9 cellular contexts compared by ENCODE assay signal in the genomic region with DNA sequence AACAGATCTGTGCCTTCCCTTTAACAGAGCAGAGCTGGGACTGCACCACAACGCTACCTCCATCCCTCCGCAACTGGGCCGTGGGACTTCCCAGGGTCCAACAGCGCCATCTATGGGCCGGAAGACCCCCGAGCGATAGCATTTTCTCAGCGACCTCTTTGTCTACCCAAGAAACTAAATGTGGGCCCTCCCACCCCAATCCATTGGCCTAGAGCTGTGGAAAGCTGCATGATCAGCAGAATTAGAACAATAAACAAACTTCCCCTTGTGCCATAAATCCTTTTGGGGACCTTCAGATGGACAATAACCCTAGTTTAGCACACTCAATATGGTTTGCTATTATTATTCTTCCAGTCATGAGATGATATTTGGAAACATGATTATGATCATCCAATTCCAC.
DNase-seq lines count a peak whose midpoint lies in the region; ATAC-seq and TF ChIP-seq lines count a peak whose summit lies in the region.
"Had no signal": no experiment of that assay in that cellular context is flagged by ENCODE, and none has a peak within 500 bp of the region (broad histone marks: within the 10 kb centered on the region; RNA-seq: fewer than 3 reads in every experiment).

No MANE protein-coding gene starts in this region.

- no peak overlapping the region for H3K27ac Mint-ChIP-seq in Caco-2 (ENCODE audit: unreplicated experiment)
- H3K27ac Mint-ChIP-seq in activated CD4-positive, alpha-beta T cell treated with anti-CD3 and anti-CD28 coated beads, Interleukin-2, amount 10 ng/mL, durations not matched to agents 7 days and 5 days, result no peak overlapping the region

- H3K9me3 ChIP-seq in Caco-2 (no peaks in the 10 kb centered on the region), MM.1S (replicated peaks; ENCODE audit: insufficient read depth, low read length) (no peaks in the 10 kb centered on the region)

- CTCF ChIA-PET in Caco-2 (lab: Charles Lee), result interaction anchor here (0.6 to 1.2 kb wide), 3 partner anchors 11 to 307 kb away, joined by 3 read pairs; no protein-coding TSS in a partner anchor
- CTCF ChIA-PET in activated CD4-positive, alpha-beta T cell treated with anti-CD3 and anti-CD28 coated beads, Interleukin-2, amount 10 ng/mL, durations not matched to agents 7 days and 5 days (lab: Charles Lee), result no interaction called here

- peaks cover 17% of the 10 kb centered on the region for H3K27me3 Mint-ChIP-seq in Caco-2 (ENCODE audit: insufficient read depth, unreplicated experiment)
- peaks cover 4% of the 10 kb centered on the region for H3K27me3 Mint-ChIP-seq in activated CD4-positive, alpha-beta T cell treated with anti-CD3 and anti-CD28 coated beads, Interleukin-2, amount 10 ng/mL, durations not matched to agents 7 days and 5 days

- H3K36me3 ChIP-seq in Caco-2 (ENCODE audit: control insufficient read depth, insufficient read depth, low read length) (no peaks in the 10 kb centered on the region), MM.1S (replicated peaks; ENCODE audit: insufficient read depth, low read length) (no peaks in the 10 kb centered on the region)

- TF ChIP-seq CTCF in Caco-2 (IDR thresholded peaks at IDR 0.05; ENCODE audit: insufficient read depth in 1 of 2, low read depth in 1 of 2, low read length in 1 of 2, severe bottlenecking in 1 of 2, unreplicated experiment in 1 of 2) (peak; percentile 66 to 68), MM.1S (IDR thresholded peaks at IDR 0.05; ENCODE audit: low read length) (peak; percentile 75), foreskin fibroblast (IDR thresholded peaks at IDR 0.05; ENCODE audit: low read depth, low read length) (peak; percentile 42)

- H3F3A ChIP-seq in MM.1S (ENCODE audit: insufficient read depth, low read length), result no peaks in the 10 kb centered on the region

- POLR2A ChIA-PET in Caco-2 (lab: Charles Lee), result no interaction called here
- POLR2A ChIA-PET in activated CD4-positive, alpha-beta T cell treated with anti-CD3 and anti-CD28 coated beads, Interleukin-2, amount 10 ng/mL, durations not matched to agents 7 days and 5 days (lab: Charles Lee), result no interaction called here

- H3K9me3 Mint-ChIP-seq in Caco-2 (ENCODE audit: unreplicated experiment), result no peaks in the 10 kb centered on the region
- no peaks in the 10 kb centered on the region for H3K9me3 Mint-ChIP-seq in activated CD4-positive, alpha-beta T cell treated with anti-CD3 and anti-CD28 coated beads, Interleukin-2, amount 10 ng/mL, durations not matched to agents 7 days and 5 days

- no peak overlapping the region for H3K27ac ChIP-seq in MM.1S (ENCODE audit: low read length)
- H3K27ac ChIP-seq: SK-N-MC had no signal

- H3K4me1 ChIP-seq in Caco-2, result no peaks in the 10 kb centered on the region
- H3K4me1 ChIP-seq in MM.1S (ENCODE audit: low read length), result no peaks in the 10 kb centered on the region

- no peaks in the 10 kb centered on the region for H3K79me2 ChIP-seq in MM.1S (ENCODE audit: low read length)

- H2AFZ ChIP-seq in MM.1S (ENCODE audit: low read length), result peak overlapping the region; percentile 41; the same call in 1 of the 2 replicates

- 0 out of 2 replicates have a peak overlapping the region, but pooled peaks have one; percentile 19 for H3K4me2 ChIP-seq in MM.1S (ENCODE audit: low read depth, low read length)

- no peaks in the 10 kb centered on the region for H3K4me1 Mint-ChIP-seq in Caco-2 (ENCODE audit: low read depth, unreplicated experiment)
- H3K4me1 Mint-ChIP-seq in activated CD4-positive, alpha-beta T cell treated with anti-CD3 and anti-CD28 coated beads, Interleukin-2, amount 10 ng/mL, durations not matched to agents 7 days and 5 days, result no peaks in the 10 kb centered on the region

- ATAC-seq in GM19438 (IDR thresholded peaks at IDR 0.05; ENCODE audit: low read depth, unreplicated experiment), result peak; percentile 75
- no peak for ATAC-seq in HG03108 (IDR thresholded peaks at IDR 0.05; ENCODE audit: unreplicated experiment)

- no TSS peak for BruUV-seq in Caco-2 (replicated peaks; lab: Mats Ljungman, UMichigan)

- H4K20me1 ChIP-seq in MM.1S (ENCODE audit: insufficient read depth, low read length), result no peaks in the 10 kb centered on the region

- H3K27me3 ChIP-seq in Caco-2 (replicated peaks; ENCODE audit: control insufficient read depth, insufficient read depth, low read length) (peaks cover 1% of the 10 kb centered on the region; the same call in 1 of the 2 replicates), MM.1S (replicated peaks; ENCODE audit: insufficient read depth, low read length) (no peaks in the 10 kb centered on the region)

- H3K9me2 ChIP-seq in MM.1S (replicated peaks; ENCODE audit: insufficient read depth, low read length), result no peaks in the 10 kb centered on the region

- intact Hi-C loops in Caco-2 (cut with micrococcal nuclease; ENCODE audit: unreplicated experiment), result loop anchor here (5.0 kb wide), 1 partner anchor 121 kb away; no protein-coding TSS in a partner anchor

- H3K4me3 ChIP-seq in Caco-2 (ENCODE audit: low read depth, low read length) (no peak overlapping the region), MM.1S (ENCODE audit: low read length) (no peak overlapping the region), foreskin fibroblast (ENCODE audit: low read depth in 1 of 2, low read length in 2 of 2) (no peak overlapping the region)
- H3K4me3 ChIP-seq: SK-N-MC had no signal

- H3K9ac ChIP-seq in MM.1S (ENCODE audit: low read length), result no peak overlapping the region

- DNase-seq in Caco-2, result peak; percentile 58 to 72
- peak; percentile 72 for DNase-seq in MM.1S
- DNase-seq in activated CD4-positive, alpha-beta T cell treated with anti-CD3 and anti-CD28 coated beads, Interleukin-2, amount 10 ng/mL, durations not matched to agents 7 days and 5 days, result peak; percentile 55
- peak in 1 of 2 donors; percentile 2 for DNase-seq in foreskin fibroblast
- DNase-seq in stimulated activated CD4-positive, alpha-beta T cell treated with anti-CD3 and anti-CD28 coated beads, TNF-alpha, amount 100 ng/mL, for 24 hours (ENCODE audit: low read depth in 3 of 3), result peak in 2 of 3 experiments; percentile 13 to 60
- no peak for DNase-seq in activated gamma-delta T cell (lab: John Stamatoyannopoulos, UW)

- H3K36me3 Mint-ChIP-seq in Caco-2 (ENCODE audit: insufficient read depth, unreplicated experiment), result no peaks in the 10 kb centered on the region
- H3K36me3 Mint-ChIP-seq in activated CD4-positive, alpha-beta T cell treated with anti-CD3 and anti-CD28 coated beads, Interleukin-2, amount 10 ng/mL, durations not matched to agents 7 days and 5 days (ENCODE audit: low read depth), result no peaks in the 10 kb centered on the region

- no peak overlapping the region for H3K4me3 Mint-ChIP-seq in Caco-2 (ENCODE audit: unreplicated experiment)
- H3K4me3 Mint-ChIP-seq in activated CD4-positive, alpha-beta T cell treated with anti-CD3 and anti-CD28 coated beads, Interleukin-2, amount 10 ng/mL, durations not matched to agents 7 days and 5 days, result no peak overlapping the region
